ENCODE assay signal across 17 cellular contexts in the genomic region with DNA sequence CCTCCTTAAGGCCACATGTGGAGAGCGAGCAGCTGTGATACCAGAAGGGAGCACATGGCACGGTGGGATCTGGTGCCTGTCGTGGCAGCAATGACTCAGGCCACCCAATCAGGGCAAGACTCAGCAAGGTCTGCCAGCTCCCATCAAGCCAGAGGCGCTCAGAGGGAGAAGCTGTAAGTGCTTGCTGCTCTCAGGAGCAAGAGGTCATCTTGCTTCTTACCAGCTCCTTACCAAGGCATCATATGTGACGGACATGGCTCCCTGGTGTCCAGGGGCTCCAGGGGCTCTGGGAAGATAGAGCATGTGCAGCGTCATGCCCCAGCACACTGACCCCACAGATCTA.
DNase-seq lines count a peak whose midpoint lies in the region; ATAC-seq and TF ChIP-seq lines count a peak whose summit lies in the region.
"Had no signal": no experiment of that assay in that cellular context is flagged by ENCODE, and none has a peak within 500 bp of the region (broad histone marks: within the 10 kb centered on the region; RNA-seq: fewer than 3 reads in every experiment).

No MANE protein-coding gene starts in this region.

- peaks cover 67% of the 10 kb centered on the region for H3K36me3 Mint-ChIP-seq in CD8-positive, alpha-beta T cell
- H3K36me3 Mint-ChIP-seq in IgD-negative memory B cell, result peaks cover 6% of the 10 kb centered on the region

- peaks cover 2% of the 10 kb centered on the region for H3K36me3 ChIP-seq in CD8-positive, alpha-beta T cell (ENCODE audit: insufficient read depth, low read length)
- peaks cover 11% of the 10 kb centered on the region for H3K36me3 ChIP-seq in effector memory CD4-positive, alpha-beta T cell (ENCODE audit: control insufficient read depth, insufficient read depth, low read length)
- H3K36me3 ChIP-seq in skeletal muscle tissue (ENCODE audit: control insufficient read depth in 3 of 3, insufficient read depth in 3 of 3, low read length in 3 of 3), result no peaks in the 10 kb centered on the region
- H3K36me3 ChIP-seq: left lung, WERI-Rb-1 had no signal

- H3K4me3 ChIP-seq in CD8-positive, alpha-beta T cell (ENCODE audit: low read depth, low read length), result peak overlapping the region; percentile 5
- H3K4me3 ChIP-seq in effector memory CD4-positive, alpha-beta T cell (ENCODE audit: insufficient read depth, low read depth, low read length, poor library complexity, severe bottlenecking), result no peak overlapping the region
- H3K4me3 ChIP-seq in skeletal muscle tissue (ENCODE audit: low read length in 3 of 3), result no peak overlapping the region
- H3K4me3 ChIP-seq: left lung, psoas muscle had no signal

- POLR2A ChIA-PET in CD8-positive, alpha-beta T cell (lab: Charles Lee), result interaction anchor here (0.9 to 1.3 kb wide), 2 partner anchors 8 to 9 kb away, joined by 4 to 7 read pairs; no protein-coding TSS in a partner anchor

- H3K9ac ChIP-seq in skeletal muscle tissue (ENCODE audit: low read depth in 1 of 3, low read length in 3 of 3), result no peak overlapping the region

- H3K27ac ChIP-seq in CD8-positive, alpha-beta T cell (ENCODE audit: low read depth, low read length), result peak overlapping the region; percentile 13
- peak overlapping the region; percentile 26 for H3K27ac ChIP-seq in effector memory CD4-positive, alpha-beta T cell (ENCODE audit: insufficient read depth, low read length, poor library complexity, severe bottlenecking)
- H3K27ac ChIP-seq in skeletal muscle tissue (ENCODE audit: low read depth, low read length), result peak overlapping the region; percentile 85
- H3K27ac ChIP-seq: WERI-Rb-1 had no signal

- H3K27ac Mint-ChIP-seq in CD8-positive, alpha-beta T cell, result no peak overlapping the region
- H3K27ac Mint-ChIP-seq in IgD-negative memory B cell, result peak overlapping the region in 2 of 3 donors; percentile 82 to 97

- no peaks in the 10 kb centered on the region for H3K27me3 Mint-ChIP-seq in CD8-positive, alpha-beta T cell (ENCODE audit: low read depth)
- H3K27me3 Mint-ChIP-seq in IgD-negative memory B cell, result no peaks in the 10 kb centered on the region

- H3K27me3 ChIP-seq in CD8-positive, alpha-beta T cell (ENCODE audit: insufficient read depth, low read length), result no peaks in the 10 kb centered on the region
- no peaks in the 10 kb centered on the region for H3K27me3 ChIP-seq in effector memory CD4-positive, alpha-beta T cell (replicated peaks; ENCODE audit: control insufficient read depth, insufficient read depth, low read length, poor library complexity, severe bottlenecking)
- H3K27me3 ChIP-seq in skeletal muscle tissue (ENCODE audit: control insufficient read depth in 3 of 3, insufficient read depth in 3 of 3, low read length in 3 of 3), result no peaks in the 10 kb centered on the region
- H3K27me3 ChIP-seq: left lung had no signal

- ATAC-seq in CD8-positive, alpha-beta T cell, result no peak
- ATAC-seq in esophagus mucosa, result no peak
- ATAC-seq: HepG2, left lung, Panc1 had no signal

- no peak for TF ChIP-seq CTCF in CD8-positive, alpha-beta T cell (IDR thresholded peaks at IDR 0.05)

- CTCF ChIA-PET in CD8-positive, alpha-beta T cell (lab: Charles Lee), result interaction anchor here (1.1 to 1.4 kb wide), 3 partner anchors 40 to 47 kb away, joined by 3 to 5 read pairs (median 3); no protein-coding TSS in a partner anchor

- no peak for DNase-seq in CD8-positive, alpha-beta T cell
- no peak for DNase-seq in effector memory CD4-positive, alpha-beta T cell
- no peak for DNase-seq in effector CD4-positive, alpha-beta T cell
- no peak for DNase-seq in GM19238 (ENCODE audit: insufficient read length, low spot score)
- DNase-seq: activated naive CD4-positive, alpha-beta T cell treated with anti-CD3 and anti-CD28 coated beads, Interleukin-2, amount 50 U/mL, for 16 hours; EL; NCI-H2107; NCI-H774; substantia nigra; WERI-Rb-1 had no signal

- peaks cover 91% of the 10 kb centered on the region for H3K4me1 Mint-ChIP-seq in CD8-positive, alpha-beta T cell (ENCODE audit: low read depth)
- H3K4me1 Mint-ChIP-seq in IgD-negative memory B cell, result peaks cover 59 to 79% (median 64%) of the 10 kb centered on the region in 3 donors

- H3K9me3 Mint-ChIP-seq in CD8-positive, alpha-beta T cell, result no peaks in the 10 kb centered on the region
- H3K9me3 Mint-ChIP-seq in IgD-negative memory B cell, result no peaks in the 10 kb centered on the region

- H3K4me1 ChIP-seq in CD8-positive, alpha-beta T cell (ENCODE audit: insufficient read depth, low read length), result peaks cover 20% of the 10 kb centered on the region
- H3K4me1 ChIP-seq in effector memory CD4-positive, alpha-beta T cell (ENCODE audit: control insufficient read depth, insufficient read depth, low read length, poor library complexity, severe bottlenecking), result peaks cover 47% of the 10 kb centered on the region
- peaks cover 20 to 75% (median 70%) of the 10 kb centered on the region in 3 donors for H3K4me1 ChIP-seq in skeletal muscle tissue (ENCODE audit: control insufficient read depth in 3 of 3, insufficient read depth in 3 of 3, low read length in 3 of 3)

- H3K4me3 Mint-ChIP-seq in CD8-positive, alpha-beta T cell, result peak overlapping the region; percentile 61
- H3K4me3 Mint-ChIP-seq in IgD-negative memory B cell, result peak overlapping the region in 1 of 4 donors; percentile 85

- H3K9me3 ChIP-seq in CD8-positive, alpha-beta T cell (ENCODE audit: low read length), result no peaks in the 10 kb centered on the region
- H3K9me3 ChIP-seq in effector memory CD4-positive, alpha-beta T cell (ENCODE audit: control insufficient read depth, low read length), result no peaks in the 10 kb centered on the region
- H3K9me3 ChIP-seq in skeletal muscle tissue (ENCODE audit: control insufficient read depth in 3 of 3, low read length in 3 of 3), result no peaks in the 10 kb centered on the region
- H3K9me3 ChIP-seq: left lung, psoas muscle had no signal

- intact Hi-C loops in CD8-positive, alpha-beta T cell (cut with DNase I, micrococcal nuclease), result no loop called here

Comparison
In these comparisons a context has a peak if more than half of its experiments do, and no peak if none do; other contexts are left out.
1. H3K27ac ChIP-seq: peak in every context shown above with its lines; median percentile 85 in skeletal muscle tissue; 26 in effector memory CD4-positive, alpha-beta T cell; 13 in CD8-positive, alpha-beta T cell.